Comparison of ENCODE assay signal across 1 cellular context in the genomic region with DNA sequence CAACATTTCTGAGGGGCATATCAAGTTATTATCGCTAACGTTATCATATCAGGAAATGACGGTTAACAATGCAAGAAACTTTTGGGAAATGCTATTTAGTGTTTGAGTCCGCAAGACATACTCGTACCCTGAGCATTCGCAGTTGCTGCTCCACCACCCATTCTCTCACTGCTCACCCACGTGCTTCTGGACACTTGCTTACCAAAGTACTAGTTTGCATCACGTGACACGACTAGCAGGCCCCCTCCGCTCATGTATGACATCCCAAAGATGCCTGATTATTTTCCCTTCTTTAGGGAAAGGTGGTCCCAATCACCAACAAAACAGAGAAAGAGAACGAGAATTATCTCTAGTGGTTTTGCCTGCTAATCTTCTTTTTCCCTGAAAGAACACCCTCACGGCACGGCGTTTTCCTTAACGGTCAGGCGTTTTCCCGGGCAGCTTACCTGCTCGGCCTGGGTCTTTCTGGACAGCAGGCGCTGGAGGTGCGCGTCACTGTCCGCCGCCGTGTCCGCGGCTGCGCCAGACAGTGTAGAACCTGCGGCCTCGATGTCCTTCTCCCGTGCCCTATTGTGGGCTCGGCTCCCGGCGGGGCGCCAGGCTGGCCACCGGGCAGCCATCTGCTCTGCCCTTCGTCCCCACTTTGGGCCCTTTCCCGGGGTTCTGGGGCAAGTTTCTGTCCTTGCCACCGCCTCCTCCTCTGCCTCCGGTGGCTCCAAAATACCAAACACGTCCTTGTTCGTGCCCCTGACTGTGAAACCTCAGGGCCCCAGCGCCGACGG.
TF ChIP-seq lines count a peak whose summit lies in the region.

Gene SUPV3L1 (plus strand): TSS at position 492 of the 782 bp plus-strand sequence. CDS start 58 bp downstream, at position 550.

TF ChIP-seq in HepG2, 621 proteins besides CTCF, POLR2A, EP300 and RAD21 (continued from another document and continues in another):
- no peak for TF ChIP-seq ZNF18 (CRISPR knock-in tag; IDR thresholded peaks at IDR 0.05; ENCODE audit: insufficient replicate concordance)
- no peak for TF ChIP-seq MAF1 (CRISPR knock-in tag; IDR thresholded peaks at IDR 0.05; ENCODE audit: borderline replicate concordance)
- no peak; the same call in 1 of the 2 replicates for TF ChIP-seq MEF2D (CRISPR knock-in tag; IDR thresholded peaks at IDR 0.05)
- peak; percentile 100 for TF ChIP-seq GATAD1 (CRISPR knock-in tag; IDR thresholded peaks at IDR 0.05)
- no peak for TF ChIP-seq MATR3 (CRISPR knock-in tag; IDR thresholded peaks at IDR 0.05)
- no peak for TF ChIP-seq ATF5 (CRISPR knock-in tag; IDR thresholded peaks at IDR 0.05; ENCODE audit: low read depth)
- TF ChIP-seq, protein P1, sequence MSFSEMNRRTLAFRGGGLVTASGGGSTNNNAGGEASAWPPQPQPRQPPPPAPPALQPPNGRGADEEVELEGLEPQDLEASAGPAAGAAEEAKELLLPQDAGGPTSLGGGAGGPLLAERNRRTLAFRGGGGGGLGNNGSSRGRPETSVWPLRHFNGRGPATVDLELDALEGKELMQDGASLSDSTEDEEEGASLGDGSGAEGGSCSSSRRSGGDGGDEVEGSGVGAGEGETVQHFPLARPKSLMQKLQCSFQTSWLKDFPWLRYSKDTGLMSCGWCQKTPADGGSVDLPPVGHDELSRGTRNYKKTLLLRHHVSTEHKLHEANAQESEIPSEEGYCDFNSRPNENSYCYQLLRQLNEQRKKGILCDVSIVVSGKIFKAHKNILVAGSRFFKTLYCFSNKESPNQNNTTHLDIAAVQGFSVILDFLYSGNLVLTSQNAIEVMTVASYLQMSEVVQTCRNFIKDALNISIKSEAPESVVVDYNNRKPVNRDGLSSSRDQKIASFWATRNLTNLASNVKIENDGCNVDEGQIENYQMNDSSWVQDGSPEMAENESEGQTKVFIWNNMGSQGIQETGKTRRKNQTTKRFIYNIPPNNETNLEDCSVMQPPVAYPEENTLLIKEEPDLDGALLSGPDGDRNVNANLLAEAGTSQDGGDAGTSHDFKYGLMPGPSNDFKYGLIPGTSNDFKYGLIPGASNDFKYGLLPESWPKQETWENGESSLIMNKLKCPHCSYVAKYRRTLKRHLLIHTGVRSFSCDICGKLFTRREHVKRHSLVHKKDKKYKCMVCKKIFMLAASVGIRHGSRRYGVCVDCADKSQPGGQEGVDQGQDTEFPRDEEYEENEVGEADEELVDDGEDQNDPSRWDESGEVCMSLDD (CRISPR knock-in tag; IDR thresholded peaks at IDR 0.05; ENCODE audit: borderline replicate concordance) = no peak
- no peak for TF ChIP-seq NCOA1 (CRISPR knock-in tag; IDR thresholded peaks at IDR 0.05)
- TF ChIP-seq ZBTB20 (CRISPR knock-in tag; IDR thresholded peaks at IDR 0.05; ENCODE audit: borderline replicate concordance, low read depth) = peak; percentile 52; the same call in 1 of the 2 replicates
- peak; percentile 100 for TF ChIP-seq ZNF335 (CRISPR knock-in tag; IDR thresholded peaks at IDR 0.05)
- TF ChIP-seq CENPT (CRISPR knock-in tag; IDR thresholded peaks at IDR 0.05; ENCODE audit: low read depth) = no peak
- no peak for TF ChIP-seq RARG (CRISPR knock-in tag; IDR thresholded peaks at IDR 0.05; ENCODE audit: low read depth)
- TF ChIP-seq CREB1 (IDR thresholded peaks at IDR 0.05) = peak; percentile 97
- TF ChIP-seq CREB1 (CRISPR knock-in tag; IDR thresholded peaks at IDR 0.05) = peak; percentile 99
- no peak; the same call in 1 of the 2 replicates for TF ChIP-seq ZNF598 (CRISPR knock-in tag; IDR thresholded peaks at IDR 0.05; ENCODE audit: borderline replicate concordance)
- no peak; the same call in 1 of the 2 replicates for TF ChIP-seq ZBTB21 (CRISPR knock-in tag; IDR thresholded peaks at IDR 0.05)
- no peak for TF ChIP-seq RNF219 (CRISPR knock-in tag; IDR thresholded peaks at IDR 0.05)
- TF ChIP-seq AGO2 (optimal IDR thresholded peaks at IDR 0.05; ENCODE audit: low read depth, low read length) = no peak
- no peak for TF ChIP-seq TMF1 (CRISPR knock-in tag; IDR thresholded peaks at IDR 0.05; ENCODE audit: low read depth)
- no peak for TF ChIP-seq CEBPB (IDR thresholded peaks at IDR 0.05; ENCODE audit: borderline replicate concordance, low read depth, low read length)
- TF ChIP-seq ATF6 (CRISPR knock-in tag; conservative IDR thresholded peaks at IDR 0.05) = peak; percentile 50; the same call in 1 of the 2 replicates
- TF ChIP-seq ZC3H4 (CRISPR knock-in tag; IDR thresholded peaks at IDR 0.05; ENCODE audit: borderline replicate concordance) = no peak
- no peak; the same call in 1 of the 2 replicates for TF ChIP-seq RERE (CRISPR knock-in tag; IDR thresholded peaks at IDR 0.05; ENCODE audit: low read depth)
- peak; percentile 85 for TF ChIP-seq IRF2 (CRISPR knock-in tag; IDR thresholded peaks at IDR 0.05)
- no peak for TF ChIP-seq ZBTB1 (CRISPR knock-in tag; IDR thresholded peaks at IDR 0.05; ENCODE audit: borderline replicate concordance)
- TF ChIP-seq ZNF138 (CRISPR knock-in tag; IDR thresholded peaks at IDR 0.05; ENCODE audit: low read depth) = no peak; the same call in 1 of the 2 replicates
- no peak for TF ChIP-seq SMAD9 (CRISPR knock-in tag; IDR thresholded peaks at IDR 0.05)
- TF ChIP-seq CREB3 (CRISPR knock-in tag; IDR thresholded peaks at IDR 0.05) = no peak
- TF ChIP-seq, protein P2, sequence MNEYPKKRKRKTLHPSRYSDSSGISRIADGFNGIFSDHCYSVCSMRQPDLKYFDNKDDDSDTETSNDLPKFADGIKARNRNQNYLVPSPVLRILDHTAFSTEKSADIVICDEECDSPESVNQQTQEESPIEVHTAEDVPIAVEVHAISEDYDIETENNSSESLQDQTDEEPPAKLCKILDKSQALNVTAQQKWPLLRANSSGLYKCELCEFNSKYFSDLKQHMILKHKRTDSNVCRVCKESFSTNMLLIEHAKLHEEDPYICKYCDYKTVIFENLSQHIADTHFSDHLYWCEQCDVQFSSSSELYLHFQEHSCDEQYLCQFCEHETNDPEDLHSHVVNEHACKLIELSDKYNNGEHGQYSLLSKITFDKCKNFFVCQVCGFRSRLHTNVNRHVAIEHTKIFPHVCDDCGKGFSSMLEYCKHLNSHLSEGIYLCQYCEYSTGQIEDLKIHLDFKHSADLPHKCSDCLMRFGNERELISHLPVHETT (CRISPR knock-in tag; conservative IDR thresholded peaks at IDR 0.05) = no peak
- peak; percentile 85 for TF ChIP-seq GABPB1 (CRISPR knock-in tag; IDR thresholded peaks at IDR 0.05)
- TF ChIP-seq, protein P3, sequence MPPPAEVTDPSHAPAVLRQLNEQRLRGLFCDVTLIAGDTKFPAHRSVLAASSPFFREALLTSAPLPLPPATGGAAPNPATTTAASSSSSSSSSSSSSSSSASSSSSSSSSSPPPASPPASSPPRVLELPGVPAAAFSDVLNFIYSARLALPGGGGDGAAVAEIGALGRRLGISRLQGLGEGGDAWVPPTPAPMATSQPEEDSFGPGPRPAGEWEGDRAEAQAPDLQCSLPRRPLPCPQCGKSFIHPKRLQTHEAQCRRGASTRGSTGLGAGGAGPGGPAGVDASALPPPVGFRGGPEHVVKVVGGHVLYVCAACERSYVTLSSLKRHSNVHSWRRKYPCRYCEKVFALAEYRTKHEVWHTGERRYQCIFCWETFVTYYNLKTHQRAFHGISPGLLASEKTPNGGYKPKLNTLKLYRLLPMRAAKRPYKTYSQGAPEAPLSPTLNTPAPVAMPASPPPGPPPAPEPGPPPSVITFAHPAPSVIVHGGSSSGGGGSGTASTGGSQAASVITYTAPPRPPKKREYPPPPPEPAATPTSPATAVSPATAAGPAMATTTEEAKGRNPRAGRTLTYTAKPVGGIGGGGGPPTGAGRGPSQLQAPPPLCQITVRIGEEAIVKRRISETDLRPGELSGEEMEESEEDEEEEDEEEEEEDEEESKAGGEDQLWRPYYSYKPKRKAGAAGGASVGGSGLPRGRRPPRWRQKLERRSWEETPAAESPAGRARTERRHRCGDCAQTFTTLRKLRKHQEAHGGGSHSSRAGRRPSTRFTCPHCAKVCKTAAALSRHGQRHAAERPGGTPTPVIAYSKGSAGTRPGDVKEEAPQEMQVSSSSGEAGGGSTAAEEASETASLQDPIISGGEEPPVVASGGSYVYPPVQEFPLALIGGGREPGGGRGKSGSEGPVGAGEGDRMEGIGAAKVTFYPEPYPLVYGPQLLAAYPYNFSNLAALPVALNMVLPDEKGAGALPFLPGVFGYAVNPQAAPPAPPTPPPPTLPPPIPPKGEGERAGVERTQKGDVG (CRISPR knock-in tag; IDR thresholded peaks at IDR 0.05; ENCODE audit: borderline replicate concordance) = 0 out of 2 replicates have a peak, but pooled peaks have one; percentile 37
